In the genomic region with DNA sequence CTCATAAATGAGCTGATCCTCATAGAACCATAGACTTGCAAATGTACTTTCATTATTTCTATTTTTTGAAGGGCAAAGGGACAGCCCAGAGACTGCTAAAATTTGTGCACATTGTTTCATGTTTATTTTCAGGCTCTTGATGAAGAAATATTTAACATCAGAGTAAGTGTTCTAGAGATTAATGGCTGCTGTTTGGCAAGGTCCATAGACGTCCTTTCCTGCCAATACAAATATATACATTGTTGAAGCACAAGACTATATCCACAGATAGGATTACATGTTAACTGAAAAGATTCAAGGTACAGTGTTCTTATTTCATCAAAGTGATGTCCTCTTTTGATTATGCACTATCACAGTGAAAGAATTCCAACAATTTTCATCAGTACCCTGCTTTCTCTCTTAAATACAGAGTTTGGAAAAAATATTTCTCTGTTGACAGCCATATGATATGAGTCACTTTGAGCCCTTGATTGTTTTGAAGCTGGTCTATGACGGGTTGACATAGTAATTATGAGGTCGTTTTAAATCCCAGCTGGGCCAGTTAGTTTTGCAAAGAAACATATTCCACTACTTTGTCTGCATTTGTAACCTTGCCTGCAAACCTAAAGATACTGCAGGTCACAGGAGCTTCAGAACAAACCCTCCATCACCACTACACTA, we compare ENCODE assay signal across 22 cellular contexts.
DNase-seq lines count a peak whose midpoint lies in the region; ATAC-seq and TF ChIP-seq lines count a peak whose summit lies in the region.
"Had no signal": no experiment of that assay in that cellular context is flagged by ENCODE, and none has a peak within 500 bp of the region (broad histone marks: within the 10 kb centered on the region; RNA-seq: fewer than 3 reads in every experiment).

No MANE protein-coding gene starts in this region.

- H3K14ac ChIP-seq in IMR-90 (replicated peaks; ENCODE audit: low read depth, low read length): peak overlapping the region; percentile 46; the same call in 1 of the 2 replicates

- H3K27ac ChIP-seq in IMR-90 (ENCODE audit: insufficient read depth, low read length): peak overlapping the region; percentile 44; the same call in 1 of the 2 replicates
- H3K27ac ChIP-seq: BLaER1 treated with 17β-estradiol and CSF1 and Interleukin-3, amounts not matched to agents 10 nM and 100 nM had no signal

- CTCF ChIA-PET in IMR-90 (lab: Yijun Ruan, JAX): interaction anchor here (0.5 to 0.6 kb wide), 2 partner anchors 43 to 217 kb away, joined by 3 to 10 read pairs; no protein-coding TSS in a partner anchor

- H3K4me3 ChIP-seq in IMR-90 (ENCODE audit: insufficient read depth, low read depth, low read length): no peak overlapping the region
- H3K4me3 ChIP-seq: BLaER1 treated with 17β-estradiol and CSF1 and Interleukin-3, amounts not matched to agents 10 nM and 100 nM had no signal

- H3K36me3 Mint-ChIP-seq in chondrocyte (ENCODE audit: low read depth) (no peaks in the 10 kb centered on the region), mesothelial cell of epicardium (no peaks in the 10 kb centered on the region)
- H3K36me3 Mint-ChIP-seq: activated CD8-positive, alpha-beta memory T cell treated with anti-CD3 and anti-CD28 coated beads, Interleukin-2, amount 10 ng/mL, durations not matched to agents 7 days and 5 days; stimulated activated naive B cell treated with anti-CD40 and anti-IgM and Interleukin-4, amounts not matched to agents 10 μg/mL and 1 μg/mL and 100 μg/mL, for 72 hours had no signal

- peaks cover 2% of the 10 kb centered on the region for H3K4me1 ChIP-seq in IMR-90 (ENCODE audit: control insufficient read depth, insufficient read depth, low read length)

- no peak overlapping the region for H2AFZ ChIP-seq in IMR-90 (replicated peaks; ENCODE audit: low read length, poor library complexity)

- dilution Hi-C loops in IMR-90 (cut with HindIII; ENCODE audit: low sequenced_read_pairs, unreplicated experiment): no loop called here

- no peak for TF ChIP-seq RAD21 in IMR-90 (IDR thresholded peaks at IDR 0.05; ENCODE audit: low read length)

- no CpG with 5 or more reads among the region's 3 CpGs for WGBS in IMR-90 (ENCODE audit: extremely low coverage in 2 of 2, insufficient read length in 1 of 2), 2 experiments

- H2BK120ac ChIP-seq in IMR-90 (ENCODE audit: low read depth, low read length): peak overlapping the region; percentile 47; the same call in 1 of the 2 replicates

- TF ChIP-seq POLR2A in IMR-90 (IDR thresholded peaks at IDR 0.05; ENCODE audit: low read depth, low read length): no peak

- H3K9me1 ChIP-seq in IMR-90 (ENCODE audit: insufficient read depth, low read length): peaks cover 5% of the 10 kb centered on the region; the same call in 1 of the 2 replicates

- no peaks in the 10 kb centered on the region for H4K20me1 ChIP-seq in IMR-90 (ENCODE audit: insufficient read depth, low read length)
- H4K20me1 ChIP-seq: BLaER1 treated with 17β-estradiol and CSF1 and Interleukin-3, amounts not matched to agents 10 nM and 100 nM had no signal

- H3K36me3 ChIP-seq in IMR-90 (ENCODE audit: control insufficient read depth, insufficient read depth, low read length): no peaks in the 10 kb centered on the region
- H3K36me3 ChIP-seq: BLaER1 treated with 17β-estradiol and CSF1 and Interleukin-3, amounts not matched to agents 10 nM and 100 nM had no signal

- TF ChIP-seq CTCF in IMR-90 (conservative IDR thresholded peaks at IDR 0.05; ENCODE audit: low read depth, low read length) (no peak), chondrocyte (IDR thresholded peaks at IDR 0.05) (no peak), mesothelial cell of epicardium (IDR thresholded peaks at IDR 0.05; ENCODE audit: unreplicated experiment) (no peak)

- POLR2A ChIA-PET in IMR-90 (lab: Charles Lee; ENCODE audit: unreplicated experiment): no interaction called here

- H4K8ac ChIP-seq in IMR-90 (ENCODE audit: low read depth in 2 of 2, low read length in 2 of 2): peak overlapping the region in 1 of 2 experiments; percentile 20; a peak in 1 of 4 replicates

- H2AK5ac ChIP-seq in IMR-90 (ENCODE audit: low read depth, low read length): no peak overlapping the region

- H3K4me1 Mint-ChIP-seq in chondrocyte (ENCODE audit: low read depth) (peaks cover 20% of the 10 kb centered on the region), mesothelial cell of epicardium (peaks cover 33% of the 10 kb centered on the region)
- H3K4me1 Mint-ChIP-seq: activated CD8-positive, alpha-beta memory T cell treated with anti-CD3 and anti-CD28 coated beads, Interleukin-2, amount 10 ng/mL, durations not matched to agents 7 days and 5 days; activated naive CD8-positive, alpha-beta T cell treated with anti-CD3 and anti-CD28 coated beads, Interleukin-2, amount 50 U/mL, for 24 hours; stimulated activated naive B cell treated with anti-CD40 and anti-IgM and Interleukin-4, amounts not matched to agents 10 μg/mL and 1 μg/mL and 100 μg/mL, for 72 hours had no signal

- H3K27me3 ChIP-seq in IMR-90 (ENCODE audit: control insufficient read depth, insufficient read depth, low read length): no peaks in the 10 kb centered on the region
- H3K27me3 ChIP-seq: BLaER1 treated with 17β-estradiol and CSF1 and Interleukin-3, amounts not matched to agents 10 nM and 100 nM had no signal

- no peaks in the 10 kb centered on the region for H3K79me1 ChIP-seq in IMR-90 (ENCODE audit: low read depth in 1 of 2, low read length in 2 of 2)

- no peak overlapping the region for H4K91ac ChIP-seq in IMR-90 (ENCODE audit: insufficient read depth, low read depth, low read length)

- no peak overlapping the region for H2BK5ac ChIP-seq in IMR-90 (ENCODE audit: low read depth, low read length, poor library complexity, severe bottlenecking)

- no peak overlapping the region for H3K56ac ChIP-seq in IMR-90 (ENCODE audit: extremely low read depth, insufficient read depth, low read length)

- DNase-seq in NCI-H748 (lab: John Stamatoyannopoulos, UW; ENCODE audit: unreplicated experiment): peak; percentile 21
- DNase-seq in NCI-H748 treated with DMSO at 0.1 percent for 48 hours (lab: John Stamatoyannopoulos, UW): no peak
- DNase-seq in IMR-90: peak; percentile 62
- DNase-seq in chondrocyte (ENCODE audit: low spot score): no peak
- no peak for DNase-seq in mesothelial cell of epicardium (ENCODE audit: low spot score in 2 of 2, unreplicated experiment in 2 of 2)
- DNase-seq in NCI-H128 (lab: John Stamatoyannopoulos, UW; ENCODE audit: unreplicated experiment): no peak
- no peak for DNase-seq in NCI-H526 (lab: John Stamatoyannopoulos, UW)
- DNase-seq: 8988T; activated CD4-positive, CD25-positive, alpha-beta regulatory T cell treated with anti-CD3 and anti-CD28 coated beads, Interleukin-2, amount 50 U/mL, for 72 hours; activated CD8-positive, alpha-beta memory T cell treated with anti-CD3 and anti-CD28 coated beads, Interleukin-2, amount 10 ng/mL, durations not matched to agents 7 days and 5 days; activated naive CD8-positive, alpha-beta T cell treated with anti-CD3 and anti-CD28 coated beads, Interleukin-2, amount 50 U/mL, for 24 hours; caudate nucleus; effector CD8-positive, alpha-beta T cell; hippocampal formation; left cardiac atrium; NCI-H2029; stimulated activated CD4-positive, alpha-beta T cell treated with anti-CD3 and anti-CD28 coated beads, Interleukin-15, amount 100 ng/mL, for 24 hours; stimulated activated naive B cell treated with anti-CD40 and anti-IgM and Interleukin-4, amounts not matched to agents 10 μg/mL and 1 μg/mL and 100 μg/mL, for 72 hours; T1000 had no signal

- H3K4ac ChIP-seq in IMR-90 (ENCODE audit: low read depth, low read length): peak overlapping the region; percentile 49; the same call in 1 of the 2 replicates

- H3K4me3 Mint-ChIP-seq in chondrocyte (ENCODE audit: unreplicated experiment) (no peak overlapping the region), mesothelial cell of epicardium (no peak overlapping the region)
- H3K4me3 Mint-ChIP-seq: activated CD8-positive, alpha-beta memory T cell treated with anti-CD3 and anti-CD28 coated beads, Interleukin-2, amount 10 ng/mL, durations not matched to agents 7 days and 5 days; activated naive CD8-positive, alpha-beta T cell treated with anti-CD3 and anti-CD28 coated beads, Interleukin-2, amount 50 U/mL, for 24 hours; stimulated activated naive B cell treated with anti-CD40 and anti-IgM and Interleukin-4, amounts not matched to agents 10 μg/mL and 1 μg/mL and 100 μg/mL, for 72 hours had no signal

- peak overlapping the region; percentile 32; the same call in 1 of the 2 replicates for H4K5ac ChIP-seq in IMR-90 (ENCODE audit: low read depth, low read length)

- in situ Hi-C loops in IMR-90 (cut with MboI; ENCODE audit: low sequenced_read_pairs): no loop called here

- peak overlapping the region; percentile 51; the same call in 1 of the 2 replicates for H3K4me2 ChIP-seq in IMR-90 (ENCODE audit: low read depth, low read length)

- no peaks in the 10 kb centered on the region for H3K9me3 ChIP-seq in IMR-90 (ENCODE audit: control insufficient read depth, insufficient read depth, low read length)

- no peaks in the 10 kb centered on the region for H3K27me3 Mint-ChIP-seq in chondrocyte (ENCODE audit: low read depth)
- no peaks in the 10 kb centered on the region for H3K27me3 Mint-ChIP-seq in mesothelial cell of epicardium (ENCODE audit: low read depth)
- H3K27me3 Mint-ChIP-seq: stimulated activated naive B cell treated with anti-CD40 and anti-IgM and Interleukin-4, amounts not matched to agents 10 μg/mL and 1 μg/mL and 100 μg/mL, for 72 hours had no signal

- peak overlapping the region; percentile 71; the same call in 1 of the 2 replicates for H2BK20ac ChIP-seq in IMR-90 (ENCODE audit: low read depth, low read length)

- peak overlapping the region; percentile 12 for H3K27ac Mint-ChIP-seq in chondrocyte (ENCODE audit: unreplicated experiment)
- peak overlapping the region; percentile 50 for H3K27ac Mint-ChIP-seq in mesothelial cell of epicardium
- H3K27ac Mint-ChIP-seq: activated CD8-positive, alpha-beta memory T cell treated with anti-CD3 and anti-CD28 coated beads, Interleukin-2, amount 10 ng/mL, durations not matched to agents 7 days and 5 days; activated naive CD8-positive, alpha-beta T cell treated with anti-CD3 and anti-CD28 coated beads, Interleukin-2, amount 50 U/mL, for 24 hours; activated T-helper 2 cell treated with anti-CD3 and anti-CD28 coated beads, Interferon-gamma antibody, Interleukin-2, Interleukin-4, amounts not matched to agents 10 μg/mL and 5 μg/mL and 100 μg/mL, durations not matched to agents 14 hours and 24 hours and 36 hours; stimulated activated naive B cell treated with anti-CD40 and anti-IgM and Interleukin-4, amounts not matched to agents 10 μg/mL and 1 μg/mL and 100 μg/mL, for 72 hours had no signal

- H3K18ac ChIP-seq in IMR-90 (ENCODE audit: low read depth, low read length): peak overlapping the region; percentile 82

- no TSS peak for BruUV-seq in IMR-90 (replicated peaks; lab: Mats Ljungman, UMichigan)

- H3K9me3 Mint-ChIP-seq in chondrocyte (ENCODE audit: low read depth) (no peaks in the 10 kb centered on the region), mesothelial cell of epicardium (no peaks in the 10 kb centered on the region)
- H3K9me3 Mint-ChIP-seq: activated naive CD8-positive, alpha-beta T cell treated with anti-CD3 and anti-CD28 coated beads, Interleukin-2, amount 50 U/mL, for 24 hours; activated T-helper 2 cell treated with anti-CD3 and anti-CD28 coated beads, Interferon-gamma antibody, Interleukin-2, Interleukin-4, amounts not matched to agents 10 μg/mL and 5 μg/mL and 100 μg/mL, durations not matched to agents 14 hours and 24 hours and 36 hours; stimulated activated naive B cell treated with anti-CD40 and anti-IgM and Interleukin-4, amounts not matched to agents 10 μg/mL and 1 μg/mL and 100 μg/mL, for 72 hours had no signal

- intact Hi-C loops in IMR-90 (cut with micrococcal nuclease): loop anchor here (5.0 kb wide), 1 partner anchor 91 kb away; no protein-coding TSS in a partner anchor

- no peak overlapping the region for H2AK9ac ChIP-seq in IMR-90 (replicated peaks; ENCODE audit: low read depth, low read length, poor library complexity)

- ATAC-seq in IMR-90 (ENCODE audit: low read depth) (peak; percentile 79), HG03196 (IDR thresholded peaks at IDR 0.05; ENCODE audit: unreplicated experiment) (no peak)
- ATAC-seq: activated CD8-positive, alpha-beta memory T cell treated with anti-CD3 and anti-CD28 coated beads, Interleukin-2, amount 10 ng/mL, durations not matched to agents 7 days and 5 days; activated naive CD8-positive, alpha-beta T cell treated with anti-CD3 and anti-CD28 coated beads, Interleukin-2, amount 50 U/mL, for 24 hours; left cardiac atrium; stimulated activated naive B cell treated with anti-CD40 and anti-IgM and Interleukin-4, amounts not matched to agents 10 μg/mL and 1 μg/mL and 100 μg/mL, for 72 hours had no signal

- H3K23ac ChIP-seq in IMR-90 (ENCODE audit: low read depth, low read length): 0 out of 2 replicates have a peak overlapping the region, but pooled peaks have one; percentile 20

- no peak overlapping the region for H3K9ac ChIP-seq in IMR-90 (ENCODE audit: low read depth, low read length)
- H3K9ac ChIP-seq: BLaER1 treated with 17β-estradiol and CSF1 and Interleukin-3, amounts not matched to agents 10 nM and 100 nM had no signal

- H2BK15ac ChIP-seq in IMR-90 (ENCODE audit: low read depth, low read length): no peak overlapping the region

Comparison
In these comparisons a context has a peak if more than half of its experiments do, and no peak if none do; other contexts are left out.
1. DNase-seq: peak in NCI-H748 (single experiment) and IMR-90 (single experiment); none in NCI-H748 treated with DMSO at 0.1 percent for 48 hours (single experiment), chondrocyte (single experiment), mesothelial cell of epicardium (0 of 2), NCI-H128 (single experiment) and NCI-H526 (0 of 2).